30 cellular contexts compared by ENCODE assay signal in the genomic region with DNA sequence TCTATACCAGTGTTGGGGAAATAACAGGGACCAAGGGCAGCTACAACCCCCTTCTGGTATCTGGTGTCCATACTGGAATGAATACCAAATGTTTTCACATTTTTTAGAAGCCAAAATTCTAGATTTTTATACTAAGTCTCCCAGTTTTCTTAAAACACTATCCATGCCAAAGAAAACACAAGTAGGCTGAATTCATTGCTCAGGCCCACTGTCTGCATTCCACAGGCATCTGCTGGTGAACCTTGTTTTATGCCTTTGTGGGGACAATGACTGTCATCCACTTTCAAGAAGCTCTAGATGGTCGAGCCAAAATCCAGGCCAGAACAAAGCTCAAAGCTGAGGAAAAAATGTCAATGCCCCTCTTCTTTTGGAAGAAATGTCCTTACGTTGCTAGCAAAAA.
"Had no signal": no experiment of that assay in that cellular context is flagged by ENCODE, and none has a peak within 500 bp of the region (broad histone marks: within the 10 kb centered on the region; RNA-seq: fewer than 3 reads in every experiment).

No MANE protein-coding gene starts in this region.

- H3K36me3 Mint-ChIP-seq: activated CD4-positive, alpha-beta memory T cell treated with anti-CD3 and anti-CD28 coated beads for 36 hours; activated naive CD4-positive, alpha-beta T cell treated with anti-CD3 and anti-CD28 coated beads, Interleukin-2, amount 50 U/mL, for 72 hours had no signal

- H3K27me3 ChIP-seq: adrenal gland, breast epithelium, MG63, Peyer's patch had no signal

- H3K27ac Mint-ChIP-seq: activated B cell treated with CpG ODN at 0.5 μM for 24 hours; activated CD4-positive, alpha-beta memory T cell treated with anti-CD3 and anti-CD28 coated beads for 36 hours; activated naive CD4-positive, alpha-beta T cell treated with anti-CD3 and anti-CD28 coated beads for 36 hours; activated naive CD4-positive, alpha-beta T cell treated with anti-CD3 and anti-CD28 coated beads, Interleukin-2, amount 50 U/mL, for 72 hours; activated T-helper 1 cell treated with anti-CD3 and anti-CD28 coated beads, Interleukin-12 subunit alpha, Interleukin-12 subunit beta, Interleukin-2, Interleukin-4 antibody, amounts not matched to agents 30 ng/mL and 10 ng/mL and 1 ng/mL, durations not matched to agents 14 hours and 24 hours and 36 hours had no signal

- H3K9me3 ChIP-seq: adrenal gland, breast epithelium, MG63, Peyer's patch had no signal

- H3K27ac ChIP-seq: adrenal gland, breast epithelium, Peyer's patch, VCaP had no signal

- ATAC-seq: activated naive CD4-positive, alpha-beta T cell treated with anti-CD3 and anti-CD28 coated beads, Interleukin-2, amount 50 U/mL, for 72 hours; activated T-cell treated with anti-CD3 and anti-CD28 coated beads, Interleukin-2, amount 50 U/mL, for 4 hours; PC-3 had no signal

- H3K36me3 ChIP-seq: adrenal gland, breast epithelium, MG63, Peyer's patch had no signal

- H3K9me3 Mint-ChIP-seq: activated B cell treated with CpG ODN at 0.5 μM for 24 hours; activated CD4-positive, alpha-beta memory T cell treated with anti-CD3 and anti-CD28 coated beads for 36 hours; activated naive CD4-positive, alpha-beta T cell treated with anti-CD3 and anti-CD28 coated beads for 36 hours; activated naive CD4-positive, alpha-beta T cell treated with anti-CD3 and anti-CD28 coated beads, Interleukin-2, amount 50 U/mL, for 72 hours; activated T-cell treated with anti-CD3 and anti-CD28 coated beads, Interleukin-2, amount 50 U/mL, for 4 hours; activated T-helper 1 cell treated with anti-CD3 and anti-CD28 coated beads, Interleukin-12 subunit alpha, Interleukin-12 subunit beta, Interleukin-2, Interleukin-4 antibody, amounts not matched to agents 30 ng/mL and 10 ng/mL and 1 ng/mL, durations not matched to agents 14 hours and 24 hours and 36 hours had no signal

- H3K27me3 Mint-ChIP-seq: activated B cell treated with CpG ODN at 0.5 μM for 24 hours had no signal

- DNase-seq: activated B cell treated with CpG ODN at 0.5 μM for 24 hours; activated CD4-positive, alpha-beta memory T cell treated with anti-CD3 and anti-CD28 coated beads for 36 hours; activated CD4-positive, alpha-beta T cell treated with anti-CD3 and anti-CD28 coated beads for 4 hours; activated CD4-positive, alpha-beta T cell treated with anti-CD3 and anti-CD28 coated beads, Interleukin-2, amount 50 U/mL, for 1 hour; activated CD4-positive, CD25-positive, alpha-beta regulatory T cell treated with anti-CD3 and anti-CD28 coated beads, Interleukin-2, amount 50 U/mL, for 72 hours; activated CD8-positive, alpha-beta memory T cell treated with anti-CD3 and anti-CD28 coated beads, Interleukin-2, amount 50 U/mL, for 4 hours; activated gamma-delta T cell treated with Interleukin-2 at 50 U/mL for 16 hours; activated naive CD4-positive, alpha-beta T cell treated with anti-CD3 and anti-CD28 coated beads for 36 hours; activated T-cell treated with anti-CD3 and anti-CD28 coated beads for 4 hours; activated T-cell treated with anti-CD3 and anti-CD28 coated beads, Interleukin-2, amount 50 U/mL, for 4 hours; adrenal gland; Kasumi-1; KG1; MG63; NCI-H1048; NCI-H1436 treated with DMSO at 0.1 percent for 48 hours; NCI-H2029; NCI-H526; NCI-H748 treated with DMSO at 0.1 percent for 48 hours; NK-92 treated with Interleukin-12 subunit alpha and Interleukin-12 subunit beta, amount 100 ng/mL, for 24 hours; PC-3; Peyer's patch; SW 1271; T-helper 1 cell; T-helper 2 cell; T-helper 9 cell had no signal

- H3K4me1 ChIP-seq: adrenal gland, breast epithelium, Peyer's patch had no signal

- H3K4me3 ChIP-seq: adrenal gland, breast epithelium, MG63, Peyer's patch had no signal

- H3K4me3 Mint-ChIP-seq: activated B cell treated with CpG ODN at 0.5 μM for 24 hours; activated CD4-positive, alpha-beta memory T cell treated with anti-CD3 and anti-CD28 coated beads for 36 hours; activated naive CD4-positive, alpha-beta T cell treated with anti-CD3 and anti-CD28 coated beads for 36 hours; activated T-cell treated with anti-CD3 and anti-CD28 coated beads, Interleukin-2, amount 50 U/mL, for 4 hours; activated T-helper 1 cell treated with anti-CD3 and anti-CD28 coated beads, Interleukin-12 subunit alpha, Interleukin-12 subunit beta, Interleukin-2, Interleukin-4 antibody, amounts not matched to agents 30 ng/mL and 10 ng/mL and 1 ng/mL, durations not matched to agents 14 hours and 24 hours and 36 hours had no signal
